In the genomic region with DNA sequence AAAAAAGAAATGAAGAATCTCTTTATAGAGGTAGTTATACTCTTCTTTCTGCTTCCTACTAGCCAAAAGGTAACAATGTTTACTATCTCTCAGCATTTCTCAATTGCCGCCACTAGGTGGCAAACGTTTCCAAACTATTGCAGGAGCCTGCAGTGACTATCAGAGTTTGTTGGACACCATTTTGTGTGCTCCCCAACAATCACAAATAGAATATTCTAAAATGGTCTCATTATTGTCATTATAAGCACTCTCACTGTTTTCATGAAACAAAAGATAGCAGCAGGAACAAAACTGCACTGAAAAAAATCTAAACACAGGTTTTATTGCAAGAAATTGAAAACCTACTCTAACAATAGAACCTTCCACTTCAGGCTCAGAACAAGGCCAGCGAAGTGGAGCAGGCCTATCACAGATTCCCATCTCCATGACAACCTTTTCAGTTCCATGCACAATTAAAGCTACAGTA, we compare ENCODE assay signal across 7 cellular contexts.
DNase-seq lines count a peak whose midpoint lies in the region; ATAC-seq and TF ChIP-seq lines count a peak whose summit lies in the region.

No MANE protein-coding gene starts in this region.

- H3K27ac ChIP-seq in SU-DHL-6 (ENCODE audit: low read depth, low read length) (no peak overlapping the region), right cardiac atrium (ENCODE audit: low read length) (no peak overlapping the region)

- intact Hi-C loops in right cardiac atrium (cut with DNase I) (loop anchor here in 3 of 4 donors (5.0 to 10.0 kb wide), 3 partner anchors 302 to 527 kb away; no protein-coding TSS in a partner anchor), sciatic nerve (cut with DNase I) (loop anchor here (10.0 kb wide), 1 partner anchor 294 kb away; no protein-coding TSS in a partner anchor)

- no peak overlapping the region for H3K4me2 ChIP-seq in SU-DHL-6 (ENCODE audit: low read depth, low read length, poor library complexity, severe bottlenecking)

- H3F3A ChIP-seq in SU-DHL-6 (ENCODE audit: insufficient read depth) = no peaks in the 10 kb centered on the region

- DNase-seq in NCI-H128 (lab: John Stamatoyannopoulos, UW; ENCODE audit: unreplicated experiment) = peak; percentile 94
- DNase-seq in amniotic stem cell (lab: John Stamatoyannopoulos, UW) = peak; percentile 70
- DNase-seq in right cardiac atrium = peak; percentile 32 to 83 (median 67)
- peak; percentile 84 for DNase-seq in sciatic nerve (ENCODE audit: low spot score)

- H3K4me3 ChIP-seq in SU-DHL-6 (ENCODE audit: insufficient read depth, low read length, poor library complexity, severe bottlenecking) (no peak overlapping the region), right cardiac atrium (ENCODE audit: low read length) (no peak overlapping the region)

- no peaks in the 10 kb centered on the region for H3K4me1 ChIP-seq in right cardiac atrium (ENCODE audit: control insufficient read depth, insufficient read depth, low read length)

- H3K9me3 ChIP-seq in SU-DHL-6 (ENCODE audit: insufficient read depth, low read length) (no peaks in the 10 kb centered on the region), right cardiac atrium (ENCODE audit: control insufficient read depth, low read length) (no peaks in the 10 kb centered on the region)

- H3K36me3 ChIP-seq in SU-DHL-6 (ENCODE audit: low read length) = no peaks in the 10 kb centered on the region

- peak; percentile 73 for TF ChIP-seq CTCF in SU-DHL-6 (IDR thresholded peaks at IDR 0.05; ENCODE audit: insufficient read depth, low read length, poor library complexity, severe bottlenecking)

- no peaks in the 10 kb centered on the region for H3K9me2 ChIP-seq in SU-DHL-6 (replicated peaks; ENCODE audit: insufficient read depth, low read length)

- peak overlapping the region; percentile 74 for H2AFZ ChIP-seq in SU-DHL-6 (ENCODE audit: low read depth, low read length, severe bottlenecking)

- H3K27me3 ChIP-seq in SU-DHL-6 (ENCODE audit: low read length) (no peaks in the 10 kb centered on the region), right cardiac atrium (ENCODE audit: control insufficient read depth, insufficient read depth) (no peaks in the 10 kb centered on the region)

- no peaks in the 10 kb centered on the region for H3K79me2 ChIP-seq in SU-DHL-6 (ENCODE audit: insufficient read depth, low read length)

- no peaks in the 10 kb centered on the region for H4K20me1 ChIP-seq in SU-DHL-6 (ENCODE audit: low read depth, low read length)

- ATAC-seq in GM18499 (IDR thresholded peaks at IDR 0.05; ENCODE audit: insufficient read depth, unreplicated experiment) (peak; percentile 99), HG02840 (IDR thresholded peaks at IDR 0.05; ENCODE audit: low FRiP score, unreplicated experiment) (peak; percentile 99), right cardiac atrium (peak; percentile 92 to 95), sciatic nerve (peak; percentile 91)

- H3K9ac ChIP-seq in SU-DHL-6 (ENCODE audit: low read length) = no peak overlapping the region

- WGBS in right cardiac atrium = 4% methylated on average over 3 of the region's 3 CpGs
